ENCODE assay signal across 10 cellular contexts in the genomic region with DNA sequence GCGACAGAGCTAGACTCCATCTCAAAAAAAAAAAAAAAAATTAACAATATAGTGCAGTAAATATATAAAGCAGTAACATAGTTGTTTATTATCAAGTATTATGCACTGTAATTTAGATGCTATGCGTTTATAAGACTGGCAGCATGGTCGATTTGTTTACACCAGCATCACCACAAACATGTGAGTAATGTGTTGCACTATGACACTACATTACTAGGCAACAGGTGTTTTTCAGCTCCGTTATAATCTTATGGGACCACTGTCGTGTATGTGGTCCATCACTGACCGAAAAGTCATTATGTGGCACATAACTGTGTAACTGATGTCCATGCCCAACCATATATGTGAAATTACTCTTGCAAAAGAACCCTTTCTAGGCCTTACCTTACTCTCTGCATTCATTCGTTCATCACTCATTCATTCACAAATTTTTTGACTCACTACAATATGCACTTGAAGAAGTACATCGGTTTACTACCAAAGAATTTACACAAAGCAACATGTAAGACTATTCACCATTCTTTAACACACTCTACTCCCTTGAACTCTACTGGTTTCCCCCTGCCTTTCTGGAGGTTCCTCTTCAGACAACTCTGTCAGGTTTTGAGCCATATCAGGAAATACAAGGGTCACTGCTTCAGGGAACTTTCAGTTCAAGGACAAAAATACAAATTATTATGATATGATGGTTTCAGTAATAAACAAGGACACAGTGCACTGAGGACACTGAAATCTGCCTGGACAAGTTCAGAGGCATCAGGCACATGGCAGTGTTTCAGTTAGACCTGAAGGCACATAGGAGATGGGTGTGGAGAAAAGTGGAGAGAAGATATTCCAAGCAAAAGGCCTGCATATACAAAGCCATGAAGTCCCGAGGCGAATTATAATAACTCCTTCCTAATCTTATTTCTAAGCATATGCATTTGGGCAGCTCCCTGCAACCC. TPM values are rescaled to one million over a fixed set of nuclear protein-coding genes. Genes with fewer than 3 reads are reported as not detected.
DNase-seq lines count a peak whose midpoint lies in the region; ATAC-seq and TF ChIP-seq lines count a peak whose summit lies in the region.
"Had no signal": no experiment of that assay in that cellular context is flagged by ENCODE, and none has a peak within 500 bp of the region (broad histone marks: within the 10 kb centered on the region; RNA-seq: fewer than 3 reads in every experiment).

No MANE protein-coding gene starts in this region.

- H3K9me3 ChIP-seq in right atrium auricular region = no peaks in the 10 kb centered on the region
- no peaks in the 10 kb centered on the region for H3K9me3 ChIP-seq in Panc1 (ENCODE audit: control insufficient read depth, insufficient read depth, low read depth, low read length)
- no peaks in the 10 kb centered on the region for H3K9me3 ChIP-seq in left ventricle myocardium inferior (replicated peaks)
- H3K9me3 ChIP-seq in transverse colon = no peaks in the 10 kb centered on the region
- H3K9me3 ChIP-seq: uterus had no signal

- no peak overlapping the region for H3K4me3 ChIP-seq in right atrium auricular region
- H3K4me3 ChIP-seq in Panc1 (ENCODE audit: low read depth in 2 of 2, low read length in 2 of 2) = no peak overlapping the region
- peak overlapping the region; percentile 4 for H3K4me3 ChIP-seq in left ventricle myocardium inferior
- no peak overlapping the region for H3K4me3 ChIP-seq in transverse colon
- H3K4me3 ChIP-seq: uterus had no signal

- H3K4me1 ChIP-seq in right atrium auricular region (peaks cover 0 to 80% of the 10 kb centered on the region in 2 donors), Panc1 (ENCODE audit: control insufficient read depth, insufficient read depth, low read length) (peaks cover 92% of the 10 kb centered on the region), left ventricle myocardium inferior (peaks cover 99% of the 10 kb centered on the region), transverse colon (peaks cover 13 to 78% (median 56%) of the 10 kb centered on the region in 4 donors)

- POLR2A ChIA-PET in Panc1 (lab: Charles Lee) = interaction anchor here (0.6 kb wide), 1 partner anchor 81 kb away, joined by 5 read pairs; no protein-coding TSS in a partner anchor

- H3K27ac ChIP-seq in right atrium auricular region = peak overlapping the region in 1 of 2 donors; percentile 75
- peak overlapping the region; percentile 100 for H3K27ac ChIP-seq in Panc1 (ENCODE audit: low read length)
- peak overlapping the region; percentile 85 for H3K27ac ChIP-seq in left ventricle myocardium inferior (replicated peaks)
- H3K27ac ChIP-seq in transverse colon = peak overlapping the region; percentile 16 to 83 (median 78)
- H3K27ac ChIP-seq: VCaP had no signal

- intact Hi-C loops in Right ventricle myocardium inferior (cut with DNase I) = loop anchor here (2.0 kb wide), 1 partner anchor 16 kb away; no protein-coding TSS in a partner anchor
- intact Hi-C loops in Panc1 (cut with micrococcal nuclease; ENCODE audit: unreplicated experiment) = no loop called here
- intact Hi-C loops in left ventricle myocardium inferior (cut with micrococcal nuclease) = loop anchor here (10.0 kb wide), 1 partner anchor 64 kb away; no protein-coding TSS in a partner anchor
- intact Hi-C loops in transverse colon (cut with DNase I; ENCODE audit: low total_unique reads) = no loop called here

- peaks cover 2% of the 10 kb centered on the region for H3K36me3 ChIP-seq in right atrium auricular region
- no peaks in the 10 kb centered on the region for H3K36me3 ChIP-seq in Panc1 (ENCODE audit: control insufficient read depth, insufficient read depth, low read length)
- H3K36me3 ChIP-seq in left ventricle myocardium inferior = no peaks in the 10 kb centered on the region
- H3K36me3 ChIP-seq in transverse colon = no peaks in the 10 kb centered on the region
- H3K36me3 ChIP-seq: uterus had no signal

- no peak for DNase-seq in Right ventricle myocardium inferior (ENCODE audit: missing footprints)
- DNase-seq in right atrium auricular region (ENCODE audit: low spot score) = no peak
- DNase-seq in Panc1 (ENCODE audit: low read depth, low spot score) = no peak
- no peak for DNase-seq in left ventricle myocardium inferior
- no peak for DNase-seq in transverse colon
- no peak for DNase-seq in NCI-H146 (lab: John Stamatoyannopoulos, UW)
- no peak for DNase-seq in DMS 273 (lab: John Stamatoyannopoulos, UW; ENCODE audit: unreplicated experiment)
- DNase-seq: uterus had no signal

- 73 to 75% methylated on average over 8 to 10 of the region's 10 CpGs for WGBS in transverse colon (ENCODE audit: low coverage in 1 of 2), 2 donors

- in situ Hi-C loops in Panc1 (cut with HindIII; ENCODE audit: low pct_unique_long_range_greater_than_20kb, low sequenced_read_pairs) = no loop called here
- in situ Hi-C loops in transverse colon (cut with MboI; ENCODE audit: low pct_ligation_motif_present in 1 of 4, low pct_unique_long_range_greater_than_20kb in 1 of 4, low sequenced_read_pairs in 3 of 4) = loop anchor here in 1 of 4 donors (10.0 kb wide), 1 partner anchor 64 kb away; no protein-coding TSS in a partner anchor

- ATAC-seq in Right ventricle myocardium inferior = peak; percentile 20
- ATAC-seq in Panc1 = no peak
- no peak for ATAC-seq in HG03457 (IDR thresholded peaks at IDR 0.05; ENCODE audit: unreplicated experiment)

- no peak for TF ChIP-seq POLR2A in transverse colon (IDR thresholded peaks at IDR 0.05)

- no peak for TF ChIP-seq CTCF in right atrium auricular region (IDR thresholded peaks at IDR 0.05)
- TF ChIP-seq CTCF in Panc1 (IDR thresholded peaks at IDR 0.05) = no peak
- TF ChIP-seq CTCF in left ventricle myocardium inferior (IDR thresholded peaks at IDR 0.05; ENCODE audit: borderline replicate concordance) = no peak
- no peak for TF ChIP-seq CTCF in transverse colon (IDR thresholded peaks at IDR 0.05)

- H3K27me3 ChIP-seq in right atrium auricular region (no peaks in the 10 kb centered on the region), Panc1 (ENCODE audit: control insufficient read depth, insufficient read depth, low read length) (no peaks in the 10 kb centered on the region), left ventricle myocardium inferior (ENCODE audit: low read depth) (no peaks in the 10 kb centered on the region), transverse colon (no peaks in the 10 kb centered on the region)
- H3K27me3 ChIP-seq: uterus had no signal

- BruUV-seq in Panc1 (replicated peaks; lab: Mats Ljungman, UMichigan) = TSS peak; percentile 11

- TF ChIP-seq EP300 in transverse colon (IDR thresholded peaks at IDR 0.05; ENCODE audit: low read depth) = no peak

- CTCF ChIA-PET in Panc1 (lab: Charles Lee) = no interaction called here

RNA-seq across cellular contexts. Expression of a gene that starts 17.4 kb away (rescaled TPM):
- 583 TPM for total RNA-seq in Right ventricle myocardium inferior
- 1,000 to 10,000 TPM in 1 of 2 donors, 100 to 1,000 TPM in 1; 454 to 1,054 TPM for total RNA-seq in right atrium auricular region
- 803 TPM for total RNA-seq in Panc1 (2021; ENCODE audit: unreplicated experiment)
- 484 TPM for polyA plus RNA-seq in Panc1 (2012; ENCODE audit: insufficient read length)
- total RNA-seq in left ventricle myocardium inferior = 542 TPM
- 100 to 1,000 TPM; 135 to 362 (median 252) TPM for total RNA-seq in transverse colon

Comparison
In these comparisons a context has a peak if more than half of its experiments do, and no peak if none do; other contexts are left out.
1. intact Hi-C loops: an anchor here in Right ventricle myocardium inferior (2.0 kb wide) and left ventricle myocardium inferior (10.0 kb wide); none called in Panc1 and transverse colon.